18 cellular contexts compared by ENCODE assay signal in genomic region chrX:4656419-4656818, GRCh38.
DNase-seq lines count a peak whose midpoint lies in the region; ATAC-seq, FAIRE-seq and TF ChIP-seq lines count a peak whose summit lies in the region.
"Had no signal": no experiment of that assay in that cellular context is flagged by ENCODE, and none has a peak within 500 bp of the region (broad histone marks: within the 10 kb centered on the region; RNA-seq: fewer than 3 reads in every experiment).

No MANE protein-coding gene starts in this region.

- peaks cover 12% of the 10 kb centered on the region for H3K36me3 Mint-ChIP-seq in Calu3 (ENCODE audit: insufficient read depth, unreplicated experiment)
- H3K36me3 Mint-ChIP-seq in activated CD4-positive, alpha-beta T cell treated with anti-CD3 and anti-CD28 coated beads, Interleukin-2, amount 10 ng/mL, durations not matched to agents 7 days and 5 days (ENCODE audit: low read depth) = no peaks in the 10 kb centered on the region
- H3K36me3 Mint-ChIP-seq: CD14-positive monocyte; CD8-positive, alpha-beta T cell had no signal

- no peaks in the 10 kb centered on the region for H3K27me3 ChIP-seq in body of pancreas
- no peaks in the 10 kb centered on the region for H3K27me3 ChIP-seq in pancreas

- 26 to 27% methylated on average over 6 of the region's 6 CpGs for WGBS in body of pancreas, 2 donors
- WGBS in pancreas, 2 donors = 15 to 24% methylated on average over 6 of the region's 6 CpGs

- H3K9me3 ChIP-seq in body of pancreas = no peaks in the 10 kb centered on the region
- H3K9me3 ChIP-seq in pancreas = no peaks in the 10 kb centered on the region

- H3K4me1 ChIP-seq in body of pancreas (peaks cover 5% of the 10 kb centered on the region), pancreas (no peaks in the 10 kb centered on the region)

- peaks cover 31% of the 10 kb centered on the region for H3K4me1 Mint-ChIP-seq in Calu3 (ENCODE audit: low read depth, unreplicated experiment)
- no peaks in the 10 kb centered on the region for H3K4me1 Mint-ChIP-seq in activated CD4-positive, alpha-beta T cell treated with anti-CD3 and anti-CD28 coated beads, Interleukin-2, amount 10 ng/mL, durations not matched to agents 7 days and 5 days
- H3K4me1 Mint-ChIP-seq: CD14-positive monocyte had no signal

- DNase-seq in Calu3 (peak; percentile 77), NCI-H69 (lab: John Stamatoyannopoulos, UW) (peak; percentile 10), body of pancreas (peak; percentile 25 to 66 (median 50)), pancreas (peak in 4 of 6 donors; percentile 21 to 43 (median 34)), HuH-7.5 (ENCODE audit: low spot score) (no peak)
- DNase-seq in activated CD4-positive, alpha-beta T cell treated with anti-CD3 and anti-CD28 coated beads, Interleukin-2, amount 10 ng/mL, durations not matched to agents 7 days and 5 days = no peak
- DNase-seq: CD8-positive, alpha-beta T cell; COR-L47; DND-41; GDM1; HCEC 1CT; HFFc6 had no signal

- no peak for FAIRE-seq in pancreas (lab: Jason Lieb, UNC)
- FAIRE-seq: GM12892, HepG2, HTR-8/SVneo had no signal

- no peak for TF ChIP-seq POLR2A in body of pancreas (IDR thresholded peaks at IDR 0.05)

- H3K27ac ChIP-seq in body of pancreas (peak overlapping the region in 1 of 4 donors; percentile 69), pancreas (no peak overlapping the region)

- POLR2A ChIA-PET in activated CD4-positive, alpha-beta T cell treated with anti-CD3 and anti-CD28 coated beads, Interleukin-2, amount 10 ng/mL, durations not matched to agents 7 days and 5 days (lab: Charles Lee) = no interaction called here

- CTCF ChIA-PET in Calu3 (lab: Charles Lee) = interaction anchor here (0.5 to 1.0 kb wide), 2 partner anchors 14 to 678 kb away, joined by 3 read pairs; no protein-coding TSS in a partner anchor
- CTCF ChIA-PET in activated CD4-positive, alpha-beta T cell treated with anti-CD3 and anti-CD28 coated beads, Interleukin-2, amount 10 ng/mL, durations not matched to agents 7 days and 5 days (lab: Charles Lee) = no interaction called here

- H3K9me3 Mint-ChIP-seq in Calu3 (ENCODE audit: low read depth, unreplicated experiment) = peaks cover 8% of the 10 kb centered on the region
- no peaks in the 10 kb centered on the region for H3K9me3 Mint-ChIP-seq in activated CD4-positive, alpha-beta T cell treated with anti-CD3 and anti-CD28 coated beads, Interleukin-2, amount 10 ng/mL, durations not matched to agents 7 days and 5 days

- no TSS peak for BruUV-seq in Calu3 (replicated peaks; lab: Mats Ljungman, UMichigan)

- ATAC-seq in body of pancreas (peak; percentile 48), pancreas (peak; percentile 59 to 87 (median 80)), GM19023 (IDR thresholded peaks at IDR 0.05; ENCODE audit: unreplicated experiment) (no peak), GM21723 (IDR thresholded peaks at IDR 0.05; ENCODE audit: unreplicated experiment) (no peak)
- ATAC-seq: CD8-positive, alpha-beta T cell; HepG2 had no signal

- intact Hi-C loops in Calu3 (cut with micrococcal nuclease; ENCODE audit: unreplicated experiment) = no loop called here
- intact Hi-C loops in body of pancreas (cut with DNase I) = no loop called here
- intact Hi-C loops in pancreas (cut with DNase I) = no loop called here

- peak overlapping the region; percentile 58 for H3K27ac Mint-ChIP-seq in Calu3 (ENCODE audit: unreplicated experiment)
- H3K27ac Mint-ChIP-seq in activated CD4-positive, alpha-beta T cell treated with anti-CD3 and anti-CD28 coated beads, Interleukin-2, amount 10 ng/mL, durations not matched to agents 7 days and 5 days = no peak overlapping the region
- H3K27ac Mint-ChIP-seq: CD14-positive monocyte; CD8-positive, alpha-beta T cell; HFFc6 had no signal

- H3K36me3 ChIP-seq in body of pancreas (replicated peaks in 1 of 2; ENCODE audit: insufficient read depth in 1 of 2, low read depth in 2 of 2) = no peaks in the 10 kb centered on the region
- H3K36me3 ChIP-seq in pancreas = no peaks in the 10 kb centered on the region

- H3K4me3 ChIP-seq in body of pancreas (no peak overlapping the region), pancreas (no peak overlapping the region)

- TF ChIP-seq CTCF in Calu3 (IDR thresholded peaks at IDR 0.05; ENCODE audit: unreplicated experiment) (no peak), body of pancreas (IDR thresholded peaks at IDR 0.05) (no peak), pancreas (IDR thresholded peaks at IDR 0.05) (no peak)

- no peaks in the 10 kb centered on the region for H3K27me3 Mint-ChIP-seq in Calu3 (ENCODE audit: unreplicated experiment)
- no peaks in the 10 kb centered on the region for H3K27me3 Mint-ChIP-seq in activated CD4-positive, alpha-beta T cell treated with anti-CD3 and anti-CD28 coated beads, Interleukin-2, amount 10 ng/mL, durations not matched to agents 7 days and 5 days

- H3K4me3 Mint-ChIP-seq in Calu3 (ENCODE audit: low read depth, unreplicated experiment) = no peak overlapping the region
- no peak overlapping the region for H3K4me3 Mint-ChIP-seq in activated CD4-positive, alpha-beta T cell treated with anti-CD3 and anti-CD28 coated beads, Interleukin-2, amount 10 ng/mL, durations not matched to agents 7 days and 5 days
- H3K4me3 Mint-ChIP-seq: CD14-positive monocyte; CD8-positive, alpha-beta T cell; HFFc6 had no signal

Comparison
In these comparisons a context has a peak if more than half of its experiments do, and no peak if none do; other contexts are left out.
1. DNase-seq: peak in Calu3 (single experiment), NCI-H69 (single experiment), body of pancreas (4 of 4) and pancreas (4 of 6); none in HuH-7.5 (single experiment) and activated CD4-positive, alpha-beta T cell treated with anti-CD3 and anti-CD28 coated beads, Interleukin-2, amount 10 ng/mL, durations not matched to agents 7 days and 5 days (single experiment).
2. ATAC-seq: peak in body of pancreas (single experiment) and pancreas (4 of 4); none in GM19023 (single experiment) and GM21723 (single experiment).